Comparison of ENCODE assay signal across 27 cellular contexts in the genomic region with DNA sequence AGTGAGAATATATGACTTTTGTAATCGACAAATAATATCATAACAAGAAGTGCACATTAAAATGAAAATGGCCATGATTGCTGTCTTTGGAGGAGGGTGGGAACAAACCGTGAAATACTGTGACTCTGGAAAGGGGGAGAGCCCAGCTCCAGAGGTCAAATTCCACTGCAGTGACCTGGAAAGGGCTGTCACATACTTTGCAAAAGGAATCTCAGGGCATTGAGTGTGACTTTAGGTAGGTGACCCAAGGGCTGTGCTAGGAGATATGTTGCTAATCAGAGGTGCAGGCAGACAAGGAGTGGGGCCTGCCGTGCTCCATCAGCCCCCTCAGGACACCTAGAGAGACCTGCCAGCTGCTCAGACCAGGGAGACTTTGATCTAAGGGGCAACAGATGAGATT. TPM values are rescaled to one million over a fixed set of nuclear protein-coding genes. Genes with fewer than 3 reads are reported as not detected.
DNase-seq lines count a peak whose midpoint lies in the region; ATAC-seq and TF ChIP-seq lines count a peak whose summit lies in the region.
"Had no signal": no experiment of that assay in that cellular context is flagged by ENCODE, and none has a peak within 500 bp of the region (broad histone marks: within the 10 kb centered on the region; RNA-seq: fewer than 3 reads in every experiment).

No MANE protein-coding gene starts in this region.

- H3K9ac ChIP-seq in endodermal cell (ENCODE audit: extremely low read depth, low read length, poor library complexity, severe bottlenecking) = no peak overlapping the region
- H3K9ac ChIP-seq: BLaER1 had no signal

- H3K27ac ChIP-seq in endodermal cell (ENCODE audit: low read depth, low read length) = peak overlapping the region; percentile 44
- H3K27ac ChIP-seq: 22Rv1, BLaER1, SK-N-MC had no signal

- H3K9me3 Mint-ChIP-seq in endodermal cell (no peaks in the 10 kb centered on the region), neural crest cell (no peaks in the 10 kb centered on the region), immature natural killer cell (peaks cover 0 to 2% (median 0%) of the 10 kb centered on the region in 6 donors)

- ATAC-seq in Right ventricle myocardium inferior = peak; percentile 42
- ATAC-seq in left cardiac atrium = no peak
- no peak for ATAC-seq in GM18502 (IDR thresholded peaks at IDR 0.05; ENCODE audit: poor library complexity, unreplicated experiment)
- no peak for ATAC-seq in HG03565 (IDR thresholded peaks at IDR 0.05; ENCODE audit: unreplicated experiment)
- ATAC-seq: GM12878 had no signal

- no peak overlapping the region for H3K4me3 Mint-ChIP-seq in endodermal cell
- H3K4me3 Mint-ChIP-seq in neural crest cell = peak overlapping the region; percentile 33
- H3K4me3 Mint-ChIP-seq in immature natural killer cell = no peak overlapping the region
- H3K4me3 Mint-ChIP-seq: CD4-positive, alpha-beta memory T cell had no signal

- peaks cover 9% of the 10 kb centered on the region for H3K4me1 Mint-ChIP-seq in endodermal cell
- peaks cover 38% of the 10 kb centered on the region for H3K4me1 Mint-ChIP-seq in neural crest cell
- H3K4me1 Mint-ChIP-seq in immature natural killer cell = no peaks in the 10 kb centered on the region
- H3K4me1 Mint-ChIP-seq: CD4-positive, alpha-beta memory T cell had no signal

- no peaks in the 10 kb centered on the region for H3K36me3 Mint-ChIP-seq in endodermal cell (ENCODE audit: low read depth)
- no peaks in the 10 kb centered on the region for H3K36me3 Mint-ChIP-seq in neural crest cell (ENCODE audit: low read depth)
- no peaks in the 10 kb centered on the region for H3K36me3 Mint-ChIP-seq in immature natural killer cell
- H3K36me3 Mint-ChIP-seq: CD4-positive, alpha-beta memory T cell had no signal

- no peak overlapping the region for H3K27ac Mint-ChIP-seq in endodermal cell
- H3K27ac Mint-ChIP-seq in neural crest cell (ENCODE audit: unreplicated experiment) = peak overlapping the region; percentile 3
- no peak overlapping the region for H3K27ac Mint-ChIP-seq in immature natural killer cell
- H3K27ac Mint-ChIP-seq: CD4-positive, alpha-beta memory T cell had no signal

- H3K4me1 ChIP-seq in endodermal cell (ENCODE audit: control insufficient read depth, insufficient read depth, low read length) = peaks cover 8% of the 10 kb centered on the region

- H3K27me3 Mint-ChIP-seq in endodermal cell (ENCODE audit: insufficient read depth) = peaks cover 5% of the 10 kb centered on the region
- no peaks in the 10 kb centered on the region for H3K27me3 Mint-ChIP-seq in neural crest cell (ENCODE audit: low read depth)
- H3K27me3 Mint-ChIP-seq in immature natural killer cell (ENCODE audit: low read depth in 3 of 3) = peaks cover 0 to 7% (median 6%) of the 10 kb centered on the region in 3 donors

- peaks cover 5% of the 10 kb centered on the region for H3K27me3 ChIP-seq in endodermal cell (ENCODE audit: control insufficient read depth, insufficient read depth, low read length, poor library complexity, severe bottlenecking)
- H3K27me3 ChIP-seq: BLaER1 had no signal

- TF ChIP-seq CTCF in endodermal cell (conservative IDR thresholded peaks at IDR 0.05) (no peak), neural crest cell (conservative IDR thresholded peaks at IDR 0.05) (no peak)

- DNase-seq in Right ventricle myocardium inferior (ENCODE audit: missing footprints) (no peak), left cardiac atrium (no peak), endodermal cell (peak; percentile 61), neural crest cell (ENCODE audit: low read depth, low spot score) (no peak), immature natural killer cell (no peak)
- no peak for DNase-seq in activated naive CD4-positive, alpha-beta T cell treated with anti-CD3 and anti-CD28 coated beads, Interleukin-2, amount 50 U/mL, for 16 hours
- DNase-seq: ACHN; CD4-positive, alpha-beta memory T cell; DND-41; GOT3; Kasumi-1; NCI-H1694; NCI-H2081; NCI-H2171; NCI-H345; NCI-H524; NCI-H774; NK-92 treated with Interleukin-12 subunit alpha and Interleukin-12 subunit beta, amount 100 ng/mL, for 24 hours; SHP77 treated with DMSO at 0.1 percent for 48 hours had no signal

- no peaks in the 10 kb centered on the region for H3K36me3 ChIP-seq in endodermal cell (ENCODE audit: control insufficient read depth, insufficient read depth, low read length)
- H3K36me3 ChIP-seq: BLaER1 had no signal

- H3K4me3 ChIP-seq in endodermal cell (ENCODE audit: low read length) = no peak overlapping the region
- H3K4me3 ChIP-seq: BLaER1, GM12878, SK-N-MC had no signal

- no peaks in the 10 kb centered on the region for H3K9me3 ChIP-seq in endodermal cell (ENCODE audit: control insufficient read depth, low read length)
- H3K9me3 ChIP-seq: BLaER1 had no signal

- 31 to 47% methylated on average over 2 of the region's 3 CpGs for WGBS in endodermal cell (ENCODE audit: insufficient coverage in 1 of 2, insufficient read length in 1 of 2), 2 experiments

- intact Hi-C loops in Right ventricle myocardium inferior (cut with DNase I) = no loop called here
- intact Hi-C loops in left cardiac atrium (cut with DNase I) = no loop called here

RNA-seq across cellular contexts. Expression of gene BMP7, which starts 28.1 kb away (rescaled TPM):
- total RNA-seq in Right ventricle myocardium inferior (27.2 TPM), left cardiac atrium (10 to 100 TPM; 23.9 to 29.3 TPM), endodermal cell (10 to 100 TPM; 45.6 to 49.6 TPM), neural crest cell (13.8 and 14.5 TPM in 2 replicates)
- 50.6 TPM for polyA plus RNA-seq in endodermal cell (2013, experiment 1 of 2)
- 45.7 TPM for polyA plus RNA-seq in endodermal cell (2013, experiment 2 of 2)
- not detected for polyA plus RNA-seq in immature natural killer cell
- total RNA-seq: CD4-positive, alpha-beta memory T cell; MCF 10A had no signal
- polyA plus RNA-seq: CD4-positive, alpha-beta memory T cell had no signal

RNA-seq across cellular contexts. Expression of gene SPO11, which starts 35.0 kb away (rescaled TPM):
- not detected for total RNA-seq in Right ventricle myocardium inferior
- not detected for total RNA-seq in left cardiac atrium
- total RNA-seq in endodermal cell = not detected
- not detected for polyA plus RNA-seq in endodermal cell (2013, experiment 1 of 2)
- polyA plus RNA-seq in endodermal cell (2013, experiment 2 of 2) = not detected
- total RNA-seq in neural crest cell = not detected in 2 replicates
- polyA plus RNA-seq in immature natural killer cell = not detected
- total RNA-seq: CD4-positive, alpha-beta memory T cell; GM12878; MCF 10A; RPMI7951 had no signal
- polyA plus RNA-seq: CD4-positive, alpha-beta memory T cell; GM12878 had no signal

RNA-seq across cellular contexts. Expression of gene RAE1, which starts 56.5 kb away (rescaled TPM):
- total RNA-seq in Right ventricle myocardium inferior (14.6 TPM), left cardiac atrium (10 to 100 TPM; 14.3 to 14.5 TPM), endodermal cell (10 to 100 TPM; 41.2 to 43.8 TPM), neural crest cell (54.7 and 57.0 TPM in 2 replicates)
- 46.4 TPM for polyA plus RNA-seq in endodermal cell (2013, experiment 1 of 2)
- 42.3 TPM for polyA plus RNA-seq in endodermal cell (2013, experiment 2 of 2)
- 10 to 100 TPM; 35.7 to 54.5 (median 40.3) TPM for polyA plus RNA-seq in immature natural killer cell
